In the genomic region with DNA sequence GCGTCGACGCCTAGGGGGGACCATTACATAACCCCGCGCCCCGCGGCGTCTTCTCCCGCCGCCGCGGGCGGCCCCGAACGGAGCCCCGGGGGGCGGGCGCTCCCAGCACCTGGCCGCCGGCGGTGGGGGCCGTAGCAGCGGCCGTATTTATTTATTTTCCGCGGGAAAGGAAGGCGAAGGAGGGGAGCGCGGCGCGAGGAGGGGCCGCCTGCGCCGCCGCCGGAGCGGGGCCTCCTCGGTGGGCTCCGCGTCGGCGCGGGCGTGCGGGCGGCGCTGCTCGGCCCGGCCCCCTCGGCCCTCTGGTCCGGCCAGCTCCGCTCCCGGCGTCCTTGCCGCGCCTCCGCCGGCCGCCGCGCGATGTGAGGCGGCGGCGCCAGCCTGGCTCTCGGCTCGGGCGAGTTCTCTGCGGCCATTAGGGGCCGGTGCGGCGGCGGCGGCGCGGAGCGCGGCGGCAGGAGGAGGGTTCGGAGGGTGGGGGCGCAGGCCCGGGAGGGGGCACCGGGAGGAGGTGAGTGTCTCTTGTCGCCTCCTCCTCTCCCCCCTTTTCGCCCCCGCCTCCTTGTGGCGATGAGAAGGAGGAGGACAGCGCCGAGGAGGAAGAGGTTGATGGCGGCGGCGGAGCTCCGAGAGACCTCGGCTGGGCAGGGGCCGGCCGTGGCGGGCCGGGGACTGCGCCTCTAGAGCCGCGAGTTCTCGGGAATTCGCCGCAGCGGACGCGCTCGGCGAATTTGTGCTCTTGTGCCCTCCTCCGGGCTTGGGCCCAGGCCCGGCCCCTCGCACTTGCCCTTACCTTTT, we compare ENCODE assay signal across 8 cellular contexts.
DNase-seq lines count a peak whose midpoint lies in the region; ATAC-seq and TF ChIP-seq lines count a peak whose summit lies in the region.

Gene EP300 (plus strand): TSS at position 570 of the 795 bp plus-strand sequence. CDS start 413 bp downstream, outside the sequence.

- H3K4me1 Mint-ChIP-seq in memory B cell = peaks cover 27% of the 10 kb centered on the region

- H3K27ac Mint-ChIP-seq in memory B cell = peak within 1 kb of the TSS; percentile 97

- DNase-seq in AG09309 (ENCODE audit: low read depth) (peak; percentile 23), NCI-H82 (lab: John Stamatoyannopoulos, UW) (peak; percentile 79), memory B cell (ENCODE audit: low spot score in 2 of 2) (peak; percentile 79 to 82)
- peak; percentile 89 for DNase-seq in activated CD8-positive, alpha-beta memory T cell treated with anti-CD3 and anti-CD28 coated beads for 24 hours
- peak; percentile 79 for DNase-seq in effector CD8-positive, alpha-beta T cell (lab: John Stamatoyannopoulos, UW)
- DNase-seq in stimulated activated CD8-positive, alpha-beta memory T cell treated with anti-CD3 and anti-CD28 coated beads, Interleukin-12 subunit alpha, Interleukin-12 subunit beta, amount 100 ng/mL, for 24 hours (ENCODE audit: extremely low read depth) = peak; percentile 66

- H3K4me3 Mint-ChIP-seq in memory B cell = peak within 1 kb of the TSS; percentile 94

- H3K4me3 ChIP-seq in AG09309 (ENCODE audit: control insufficient read depth, low read depth, low read length) = peak within 1 kb of the TSS; percentile 77

- TF ChIP-seq CTCF in AG09309 (IDR thresholded peaks at IDR 0.05; ENCODE audit: control insufficient read depth, insufficient read depth, low read depth, low read length, missing control alignments) = peak; percentile 31

- no peaks in the 10 kb centered on the region for H3K9me3 Mint-ChIP-seq in memory B cell

- ATAC-seq in HG03066 (IDR thresholded peaks at IDR 0.05; ENCODE audit: low read depth, unreplicated experiment) (peak; percentile 48), memory B cell (ENCODE audit: low read depth) (peak; percentile 50)

- H3K27me3 Mint-ChIP-seq in memory B cell = no peaks in the 10 kb centered on the region

- TF ChIP-seq POLR2A in GM18526 (IDR thresholded peaks at IDR 0.05; ENCODE audit: extremely low read depth, insufficient read length) = peak; percentile 67

- H3K36me3 Mint-ChIP-seq in memory B cell = peaks cover 6% of the 10 kb centered on the region

Comparison
In these comparisons a context has a peak if more than half of its experiments do, and no peak if none do; other contexts are left out.
1. Peak in every context shown above with its lines: DNase-seq, ATAC-seq and H3K4me3 ChIP-seq.
2. DNase-seq: peak in every context shown above with its lines; median percentile 89 in activated CD8-positive, alpha-beta memory T cell treated with anti-CD3 and anti-CD28 coated beads for 24 hours; 80 in memory B cell; 79 in NCI-H82; 79 in effector CD8-positive, alpha-beta T cell; 66 in stimulated activated CD8-positive, alpha-beta memory T cell treated with anti-CD3 and anti-CD28 coated beads, Interleukin-12 subunit alpha, Interleukin-12 subunit beta, amount 100 ng/mL, for 24 hours; 23 in AG09309.